In genomic region chr9:134800791-134801339, GRCh38 we compare ENCODE assay signal across 20 cellular contexts.
DNase-seq lines count a peak whose midpoint lies in the region; ATAC-seq and TF ChIP-seq lines count a peak whose summit lies in the region.
"Had no signal": no experiment of that assay in that cellular context is flagged by ENCODE, and none has a peak within 500 bp of the region (broad histone marks: within the 10 kb centered on the region; RNA-seq: fewer than 3 reads in every experiment).

No MANE protein-coding gene starts in this region.

- in situ Hi-C loops in KBM-7 (cut with MboI; ENCODE audit: low pct_unique_long_range_greater_than_20kb, low sequenced_read_pairs): no loop called here

- peak overlapping the region; percentile 93 to 99 (median 95) for H3K27ac Mint-ChIP-seq in brain
- H3K27ac Mint-ChIP-seq: activated CD4-positive, alpha-beta memory T cell treated with anti-CD3 and anti-CD28 coated beads, Interleukin-2, amount 10 ng/mL, durations not matched to agents 7 days and 5 days; activated naive CD8-positive, alpha-beta T cell; natural killer cell treated with Interleukin-12 subunit alpha and Interleukin-12 subunit beta and Interleukin-15 and Interleukin-18, amount 100 ng/mL, for 72 hours; T-helper 17 cell; WTC11 had no signal

- peaks cover 5% of the 10 kb centered on the region for H3K27me3 Mint-ChIP-seq in brain
- H3K27me3 Mint-ChIP-seq: activated CD4-positive, alpha-beta memory T cell treated with anti-CD3 and anti-CD28 coated beads, Interleukin-2, amount 10 ng/mL, durations not matched to agents 7 days and 5 days; natural killer cell treated with Interleukin-12 subunit alpha and Interleukin-12 subunit beta and Interleukin-15 and Interleukin-18, amount 100 ng/mL, for 72 hours had no signal

- no peak overlapping the region for H3K4me3 Mint-ChIP-seq in brain
- H3K4me3 Mint-ChIP-seq: activated CD4-positive, alpha-beta memory T cell treated with anti-CD3 and anti-CD28 coated beads, Interleukin-2, amount 10 ng/mL, durations not matched to agents 7 days and 5 days; activated naive CD8-positive, alpha-beta T cell; natural killer cell treated with Interleukin-12 subunit alpha and Interleukin-12 subunit beta and Interleukin-15 and Interleukin-18, amount 100 ng/mL, for 72 hours; T-helper 17 cell; WTC11 had no signal

- DNase-seq in ELR (ENCODE audit: low read depth) (peak; percentile 22), left ventricle myocardium superior (peak; percentile 79), retina (peak; percentile 51), activated gamma-delta T cell (lab: John Stamatoyannopoulos, UW) (no peak), GM19238 (ENCODE audit: insufficient read length, low spot score) (no peak), KBM-7 (no peak)
- DNase-seq: ACHN; activated CD4-positive, alpha-beta memory T cell treated with anti-CD3 and anti-CD28 coated beads, Interleukin-2, amount 10 ng/mL, durations not matched to agents 7 days and 5 days; activated T-cell treated with anti-CD3 and anti-CD28 coated beads, Interleukin-2, amount 50 U/mL, for 1 hour; DMS53; effector memory CD4-positive, alpha-beta T cell; MG63; NCI-H2029; T-helper 17 cell; thyroid gland had no signal

- ATAC-seq in left ventricle myocardium superior (peak; percentile 88), GM21576 (IDR thresholded peaks at IDR 0.05; ENCODE audit: unreplicated experiment) (no peak)
- ATAC-seq: natural killer cell treated with Interleukin-12 subunit alpha and Interleukin-12 subunit beta and Interleukin-15 and Interleukin-18, amount 100 ng/mL, for 72 hours; T-helper 17 cell; WTC11 had no signal

- H3K9me3 Mint-ChIP-seq in brain: peaks cover 0 to 4% (median 0%) of the 10 kb centered on the region in 5 experiments
- H3K9me3 Mint-ChIP-seq: activated CD4-positive, alpha-beta memory T cell treated with anti-CD3 and anti-CD28 coated beads, Interleukin-2, amount 10 ng/mL, durations not matched to agents 7 days and 5 days; natural killer cell treated with Interleukin-12 subunit alpha and Interleukin-12 subunit beta and Interleukin-15 and Interleukin-18, amount 100 ng/mL, for 72 hours; WTC11 had no signal

- TF ChIP-seq CTCF in brain (conservative IDR thresholded peaks at IDR 0.05): no peak

- intact Hi-C loops in left ventricle myocardium superior (cut with micrococcal nuclease): no loop called here

- H3K36me3 Mint-ChIP-seq in brain: peaks cover 11% of the 10 kb centered on the region
- H3K36me3 Mint-ChIP-seq: activated naive CD8-positive, alpha-beta T cell; natural killer cell treated with Interleukin-12 subunit alpha and Interleukin-12 subunit beta and Interleukin-15 and Interleukin-18, amount 100 ng/mL, for 72 hours; WTC11 had no signal

- peaks cover 29% of the 10 kb centered on the region for H3K4me1 Mint-ChIP-seq in brain
- H3K4me1 Mint-ChIP-seq: activated CD4-positive, alpha-beta memory T cell treated with anti-CD3 and anti-CD28 coated beads, Interleukin-2, amount 10 ng/mL, durations not matched to agents 7 days and 5 days had no signal

Comparison
In these comparisons a context has a peak if more than half of its experiments do, and no peak if none do; other contexts are left out.
1. DNase-seq: peak in ELR (single experiment), left ventricle myocardium superior (single experiment) and retina (single experiment); none in activated gamma-delta T cell (single experiment), GM19238 (single experiment) and KBM-7 (single experiment).